Comparison of ENCODE assay signal across 20 cellular contexts in the genomic region with DNA sequence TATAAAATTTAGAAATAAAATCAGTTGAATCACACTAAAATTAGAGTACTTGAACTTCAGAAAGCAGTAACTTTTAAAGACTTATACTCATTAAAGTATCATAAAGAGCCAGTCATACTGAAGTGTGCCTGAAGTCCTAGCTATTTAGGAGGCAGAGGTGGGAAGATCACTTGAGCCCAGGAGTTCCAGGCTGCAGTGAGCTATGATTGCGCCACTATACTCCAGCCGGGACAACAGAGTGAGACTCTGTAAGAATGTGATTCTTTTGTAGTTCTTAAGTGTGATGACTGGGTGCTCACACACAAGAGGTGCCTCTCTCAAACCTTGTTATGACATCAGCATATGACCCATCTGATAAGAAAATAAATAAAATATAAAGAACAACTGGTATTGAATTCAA.
"Had no signal": no experiment of that assay in that cellular context is flagged by ENCODE, and none has a peak within 500 bp of the region (broad histone marks: within the 10 kb centered on the region; RNA-seq: fewer than 3 reads in every experiment).

No MANE protein-coding gene starts in this region.

- H3K27ac Mint-ChIP-seq: neural progenitor cell; T-helper 2 cell treated with Interferon-gamma antibody and Interleukin-4, amounts not matched to agents 5 μg/mL and 100 μg/mL, for 36 hours had no signal

- H3K4me3 Mint-ChIP-seq: activated CD4-positive, alpha-beta T cell treated with anti-CD3 and anti-CD28 coated beads for 36 hours; brain; neural progenitor cell; stimulated activated memory B cell treated with anti-CD40 and anti-IgM and Interleukin-4, amounts not matched to agents 10 μg/mL and 1 μg/mL and 100 μg/mL, for 72 hours; T-helper 2 cell treated with Interferon-gamma antibody and Interleukin-4, amounts not matched to agents 5 μg/mL and 100 μg/mL, for 36 hours had no signal

- H3K9ac ChIP-seq: neural progenitor cell had no signal

- H3K27me3 ChIP-seq: dorsolateral prefrontal cortex, neural progenitor cell, pancreas, thyroid gland had no signal

- ATAC-seq: activated CD4-positive, alpha-beta T cell treated with anti-CD3 and anti-CD28 coated beads for 36 hours; activated T-helper 17 cell treated with anti-CD3 and anti-CD28 coated beads, Interleukin-2, amount 50 U/mL, for 72 hours; left lobe of liver; sciatic nerve; stimulated activated memory B cell treated with anti-CD40 and anti-IgM and Interleukin-4, amounts not matched to agents 10 μg/mL and 1 μg/mL and 100 μg/mL, for 72 hours had no signal

- H3K36me3 ChIP-seq: neural progenitor cell, pancreas, thyroid gland had no signal

- H2AFZ ChIP-seq: neural progenitor cell had no signal

- H3K4me2 ChIP-seq: neural progenitor cell had no signal

- H3K9me3 ChIP-seq: pancreas, thyroid gland had no signal

- H3K9me3 Mint-ChIP-seq: activated T-helper 17 cell treated with anti-CD3 and anti-CD28 coated beads, Interleukin-2, amount 50 U/mL, for 72 hours; naive B cell; stimulated activated memory B cell treated with anti-CD40 and anti-IgM and Interleukin-4, amounts not matched to agents 10 μg/mL and 1 μg/mL and 100 μg/mL, for 72 hours; T-helper 2 cell treated with Interferon-gamma antibody and Interleukin-4, amounts not matched to agents 5 μg/mL and 100 μg/mL, for 36 hours had no signal

- H3K36me3 Mint-ChIP-seq: naive B cell had no signal

- H3K4me3 ChIP-seq: dorsolateral prefrontal cortex, neural progenitor cell, pancreas, thyroid gland had no signal

- H3K27me3 Mint-ChIP-seq: activated CD4-positive, alpha-beta T cell treated with anti-CD3 and anti-CD28 coated beads for 36 hours; activated T-helper 17 cell treated with anti-CD3 and anti-CD28 coated beads, Interleukin-2, amount 50 U/mL, for 72 hours; brain; naive B cell; stimulated activated memory B cell treated with anti-CD40 and anti-IgM and Interleukin-4, amounts not matched to agents 10 μg/mL and 1 μg/mL and 100 μg/mL, for 72 hours had no signal

- H3K4me1 Mint-ChIP-seq: neural progenitor cell had no signal

- DNase-seq: activated CD4-positive, alpha-beta T cell treated with anti-CD3 and anti-CD28 coated beads for 36 hours; activated CD4-positive, alpha-beta T cell treated with anti-CD3 and anti-CD28 coated beads, Interleukin-2, amount 50 U/mL, for 48 hours; activated naive CD4-positive, alpha-beta T cell treated with Interleukin-2 at 50 U/mL for 16 hours; anterior cingulate cortex; caudate nucleus; dorsolateral prefrontal cortex; erythroblast; foreskin melanocyte; head of caudate nucleus; naive B cell; pancreas; stimulated activated CD4-positive, alpha-beta T cell treated with anti-CD3 and anti-CD28 coated beads, Interleukin-4, amount 100 ng/mL, for 4 hours; thyroid gland had no signal
